In the genomic region with DNA sequence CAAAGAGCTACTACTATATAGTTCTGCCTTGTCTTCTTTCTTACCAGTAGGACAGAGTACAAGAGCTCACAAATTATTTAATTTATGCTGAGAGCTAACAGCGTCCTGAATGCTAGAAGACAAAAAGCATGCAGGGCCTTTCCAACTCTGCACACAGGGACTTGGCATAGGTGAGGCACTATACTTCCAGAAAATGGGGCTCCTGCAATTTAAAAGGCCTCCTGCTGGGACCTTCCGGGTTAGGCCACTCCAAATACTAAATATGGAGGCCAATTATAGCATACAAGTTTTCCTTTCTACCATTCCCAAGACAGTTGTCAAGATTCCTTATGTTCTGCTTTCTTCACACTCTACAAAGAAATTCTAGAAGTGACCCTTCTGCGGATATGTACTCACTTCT, we compare ENCODE assay signal across 8 cellular contexts. TPM values are rescaled to one million over a fixed set of nuclear protein-coding genes. Genes with fewer than 3 reads are reported as not detected.
A peak's percentile ranks its signal among the peaks of the same experiment; 100 is the strongest.
DNase-seq lines count a peak whose midpoint lies in the region; ATAC-seq lines count a peak whose summit lies in the region.

No MANE protein-coding gene starts in this region.

- H3K27ac ChIP-seq in muscle layer of duodenum (ENCODE audit: low read length): no peak overlapping the region

- ATAC-seq in GM18511 (IDR thresholded peaks at IDR 0.05; ENCODE audit: unreplicated experiment): peak; percentile 5

- intact Hi-C loops in head of caudate nucleus (cut with DNase I): no loop called here

- no peaks in the 10 kb centered on the region for H3K36me3 ChIP-seq in muscle layer of duodenum (ENCODE audit: control insufficient read depth in 1 of 2, insufficient read depth in 2 of 2, low read length in 2 of 2)

- in situ Hi-C loops in ACHN (cut with HindIII; ENCODE audit: low pct_ligation_motif_present, low pct_unique_long_range_greater_than_20kb, low sequenced_read_pairs): no loop called here

- H3K4me1 ChIP-seq in muscle layer of duodenum (ENCODE audit: control insufficient read depth in 1 of 2, insufficient read depth in 2 of 2, low read length in 2 of 2): peaks cover 0 to 21% of the 10 kb centered on the region in 2 donors

- peak; percentile 12 for DNase-seq in ACHN
- DNase-seq in NCI-H748 treated with DMSO at 0.1 percent for 48 hours (lab: John Stamatoyannopoulos, UW): peak; percentile 24
- DNase-seq in cerebellum (ENCODE audit: low spot score): peak; percentile 8
- no peak for DNase-seq in head of caudate nucleus
- no peak for DNase-seq in NCI-H2029 treated with DMSO at 0.1 percent for 48 hours (lab: John Stamatoyannopoulos, UW)
- no peak for DNase-seq in T-helper 9 cell

- peak overlapping the region; percentile 81 to 98 for H3K4me3 ChIP-seq in muscle layer of duodenum (ENCODE audit: low read depth in 1 of 2, low read length in 2 of 2)

- H3K27me3 ChIP-seq in muscle layer of duodenum (ENCODE audit: low read depth, low read length): no peaks in the 10 kb centered on the region

- no peaks in the 10 kb centered on the region for H3K9me3 ChIP-seq in muscle layer of duodenum (ENCODE audit: control insufficient read depth in 1 of 2, low read length in 2 of 2)

RNA-seq across cellular contexts. Expression of a gene that starts 0.9 kb away (rescaled TPM):
- 29.1 TPM for total RNA-seq in cerebellum

RNA-seq across cellular contexts. Expression of a gene that starts 18.2 kb away (rescaled TPM):
- 69.2 TPM for total RNA-seq in cerebellum

Comparison
In these comparisons a context has a peak if more than half of its experiments do, and no peak if none do; other contexts are left out.
1. DNase-seq: peak in ACHN (single experiment), NCI-H748 treated with DMSO at 0.1 percent for 48 hours (single experiment) and cerebellum (single experiment); none in head of caudate nucleus (0 of 42), NCI-H2029 treated with DMSO at 0.1 percent for 48 hours (single experiment) and T-helper 9 cell (single experiment).